Comparison of ENCODE assay signal across 33 cellular contexts in genomic region chr5:83484294-83484693, GRCh38.
"Had no signal": no experiment of that assay in that cellular context is flagged by ENCODE, and none has a peak within 500 bp of the region (broad histone marks: within the 10 kb centered on the region; RNA-seq: fewer than 3 reads in every experiment).

No MANE protein-coding gene starts in this region.

- H3K4me3 ChIP-seq: ascending aorta, breast epithelium, cardiac muscle cell, coronary artery, dorsolateral prefrontal cortex, esophagus muscularis mucosa, gastrocnemius medialis, heart left ventricle had no signal

- ATAC-seq: activated T-cell treated with anti-CD3 and anti-CD28 coated beads, Interleukin-2, amount 50 U/mL, for 4 hours; activated T-helper 17 cell treated with anti-CD3 and anti-CD28 coated beads, Interleukin-2, amount 50 U/mL, for 72 hours; foreskin keratinocyte; gastrocnemius medialis; heart left ventricle had no signal

- H3K27me3 Mint-ChIP-seq: brain; dendritic cell treated with granulocyte-macrophage colony-stimulating factor and Interleukin-4, amounts not matched to agents 40 ng/mL and 50 ng/mL, for 4 days had no signal

- DNase-seq: activated CD4-positive, alpha-beta memory T cell treated with anti-CD3 and anti-CD28 coated beads, Interleukin-2, amount 10 ng/mL, durations not matched to agents 7 days and 5 days; activated CD4-positive, alpha-beta T cell treated with anti-CD3 and anti-CD28 coated beads for 1 hour; activated CD4-positive, alpha-beta T cell treated with anti-CD3 and anti-CD28 coated beads for 4 hours; activated CD4-positive, alpha-beta T cell treated with anti-CD3 and anti-CD28 coated beads, Interleukin-2, amount 10 ng/mL, durations not matched to agents 7 days and 5 days; activated CD4-positive, alpha-beta T cell treated with anti-CD3 and anti-CD28 coated beads, Interleukin-2, amount 50 U/mL, for 4 hours; activated CD8-positive, alpha-beta memory T cell treated with anti-CD3 and anti-CD28 coated beads, Interleukin-2, amount 50 U/mL, for 48 hours; activated effector memory CD4-positive, alpha-beta T cell treated with Interleukin-2 at 50 U/mL for 16 hours; activated gamma-delta T cell treated with Interleukin-2 at 50 U/mL for 16 hours; activated naive CD4-positive, alpha-beta T cell treated with anti-CD3 and anti-CD28 coated beads, Interleukin-2, amount 50 U/mL, for 16 hours; activated naive CD4-positive, alpha-beta T cell treated with Interleukin-2 at 50 U/mL for 16 hours; activated naive CD8-positive, alpha-beta T cell treated with anti-CD3 and anti-CD28 coated beads, Interleukin-2, amount 10 ng/mL, durations not matched to agents 7 days and 5 days; activated T-cell treated with anti-CD3 and anti-CD28 coated beads for 4 hours; activated T-cell treated with anti-CD3 and anti-CD28 coated beads, Interleukin-2, amount 50 U/mL, for 4 hours; central memory CD4-positive, alpha-beta T cell; cerebellar nuclear complex; dorsolateral prefrontal cortex; effector memory CD4-positive, alpha-beta T cell; endodermal cell; erythroblast; foreskin keratinocyte; gastrocnemius medialis; glutamatergic neuron; heart left ventricle; T-helper 2 cell; T1000 had no signal

- H3K27ac ChIP-seq: ascending aorta, breast epithelium, cardiac muscle cell, coronary artery, dorsolateral prefrontal cortex, esophagus muscularis mucosa, foreskin keratinocyte, gastrocnemius medialis, heart left ventricle had no signal

- H3K4me3 Mint-ChIP-seq: activated CD4-positive, alpha-beta memory T cell treated with anti-CD3 and anti-CD28 coated beads, Interleukin-2, amount 10 ng/mL, durations not matched to agents 7 days and 5 days; activated CD4-positive, alpha-beta T cell treated with anti-CD3 and anti-CD28 coated beads, Interleukin-2, amount 10 ng/mL, durations not matched to agents 7 days and 5 days; activated naive CD8-positive, alpha-beta T cell treated with anti-CD3 and anti-CD28 coated beads, Interleukin-2, amount 10 ng/mL, durations not matched to agents 7 days and 5 days; activated T-cell treated with anti-CD3 and anti-CD28 coated beads, Interleukin-2, amount 50 U/mL, for 4 hours; activated T-helper 17 cell treated with anti-CD3 and anti-CD28 coated beads, Interleukin-2, amount 50 U/mL, for 72 hours; dendritic cell treated with granulocyte-macrophage colony-stimulating factor and Interleukin-4, amounts not matched to agents 40 ng/mL and 50 ng/mL, for 4 days; endodermal cell had no signal

- H3K27ac Mint-ChIP-seq: activated CD4-positive, alpha-beta memory T cell treated with anti-CD3 and anti-CD28 coated beads, Interleukin-2, amount 10 ng/mL, durations not matched to agents 7 days and 5 days; activated CD4-positive, alpha-beta T cell treated with anti-CD3 and anti-CD28 coated beads, Interleukin-2, amount 10 ng/mL, durations not matched to agents 7 days and 5 days; activated naive CD8-positive, alpha-beta T cell treated with anti-CD3 and anti-CD28 coated beads, Interleukin-2, amount 10 ng/mL, durations not matched to agents 7 days and 5 days; activated T-helper 17 cell treated with anti-CD3 and anti-CD28 coated beads, Interleukin-2, amount 50 U/mL, for 72 hours; dendritic cell treated with granulocyte-macrophage colony-stimulating factor and Interleukin-4, amounts not matched to agents 40 ng/mL and 50 ng/mL, for 4 days; endodermal cell had no signal

- H3K36me3 ChIP-seq: breast epithelium, esophagus muscularis mucosa, gastrocnemius medialis had no signal

- H3K9me3 ChIP-seq: ascending aorta, breast epithelium, esophagus muscularis mucosa, gastrocnemius medialis, heart left ventricle had no signal

- H3K9me3 Mint-ChIP-seq: activated CD4-positive, alpha-beta T cell treated with anti-CD3 and anti-CD28 coated beads, Interleukin-2, amount 10 ng/mL, durations not matched to agents 7 days and 5 days; activated naive CD8-positive, alpha-beta T cell treated with anti-CD3 and anti-CD28 coated beads, Interleukin-2, amount 10 ng/mL, durations not matched to agents 7 days and 5 days; activated T-cell treated with anti-CD3 and anti-CD28 coated beads, Interleukin-2, amount 50 U/mL, for 4 hours; activated T-helper 17 cell treated with anti-CD3 and anti-CD28 coated beads, Interleukin-2, amount 50 U/mL, for 72 hours; dendritic cell treated with granulocyte-macrophage colony-stimulating factor and Interleukin-4, amounts not matched to agents 40 ng/mL and 50 ng/mL, for 4 days; endodermal cell had no signal

- H3K27me3 ChIP-seq: ascending aorta, breast epithelium, cardiac muscle cell, esophagus muscularis mucosa, gastrocnemius medialis, heart left ventricle had no signal

- H3K4me1 ChIP-seq: breast epithelium, esophagus muscularis mucosa, foreskin keratinocyte, gastrocnemius medialis, heart left ventricle had no signal

- H3K4me1 Mint-ChIP-seq: activated CD4-positive, alpha-beta memory T cell treated with anti-CD3 and anti-CD28 coated beads, Interleukin-2, amount 10 ng/mL, durations not matched to agents 7 days and 5 days; activated CD4-positive, alpha-beta T cell treated with anti-CD3 and anti-CD28 coated beads, Interleukin-2, amount 10 ng/mL, durations not matched to agents 7 days and 5 days; activated naive CD8-positive, alpha-beta T cell treated with anti-CD3 and anti-CD28 coated beads, Interleukin-2, amount 10 ng/mL, durations not matched to agents 7 days and 5 days; activated T-helper 17 cell treated with anti-CD3 and anti-CD28 coated beads, Interleukin-2, amount 50 U/mL, for 72 hours had no signal
